ENCODE assay signal across 16 cellular contexts in genomic region chr11:20011294-20011951, GRCh38.
DNase-seq lines count a peak whose midpoint lies in the region; ATAC-seq and TF ChIP-seq lines count a peak whose summit lies in the region.
"Had no signal": no experiment of that assay in that cellular context is flagged by ENCODE, and none has a peak within 500 bp of the region (broad histone marks: within the 10 kb centered on the region; RNA-seq: fewer than 3 reads in every experiment).

No MANE protein-coding gene starts in this region.

- H3K9me3 ChIP-seq in mammary epithelial cell (replicated peaks; ENCODE audit: insufficient read depth, low read length) = no peaks in the 10 kb centered on the region
- H3K9me3 ChIP-seq in right lobe of liver = no peaks in the 10 kb centered on the region
- H3K9me3 ChIP-seq: neutrophil had no signal

- no peaks in the 10 kb centered on the region for H3K36me3 Mint-ChIP-seq in activated CD8-positive, alpha-beta T cell treated with anti-CD3 and anti-CD28 coated beads for 36 hours (ENCODE audit: low read depth)
- 0 out of 3 replicates have a peak, but pooled peaks cover 6% of the 10 kb centered on the region for H3K36me3 Mint-ChIP-seq in GM23338 (ENCODE audit: low read depth)

- H3K4me3 ChIP-seq in mammary epithelial cell (replicated peaks in 1 of 3; ENCODE audit: insufficient read depth in 1 of 3, low read depth in 2 of 3, low read length in 3 of 3) (no peak overlapping the region), right lobe of liver (no peak overlapping the region), GM23338 (no peak overlapping the region)

- peaks cover 41% of the 10 kb centered on the region for H3K4me1 ChIP-seq in mammary epithelial cell (ENCODE audit: insufficient read depth, low read length)
- H3K4me1 ChIP-seq in right lobe of liver = peaks cover 0 to 48% (median 23%) of the 10 kb centered on the region in 4 donors
- peaks cover 40% of the 10 kb centered on the region for H3K4me1 ChIP-seq in GM23338 (ENCODE audit: insufficient read depth)

- dilution Hi-C loops in mammary epithelial cell (cut with HindIII; ENCODE audit: low sequenced_read_pairs) = no loop called here

- H2AFZ ChIP-seq in mammary epithelial cell (ENCODE audit: low read depth, low read length) (no peak overlapping the region), GM23338 (no peak overlapping the region)

- DNase-seq in DMS53 (lab: John Stamatoyannopoulos, UW) = peak; percentile 58
- peak; percentile 43 for DNase-seq in NCI-H1436 treated with DMSO at 0.1 percent for 48 hours (lab: John Stamatoyannopoulos, UW)
- DNase-seq in mammary epithelial cell = peak; percentile 89
- DNase-seq in right lobe of liver = peak in 1 of 3 donors; percentile 57
- DNase-seq in activated CD8-positive, alpha-beta T cell treated with anti-CD3 and anti-CD28 coated beads for 36 hours = no peak
- DNase-seq in GM23338 (ENCODE audit: low spot score) = no peak
- DNase-seq: activated effector memory CD4-positive, alpha-beta T cell treated with Interleukin-2 at 50 U/mL for 16 hours; amygdala; DMS 273 treated with DMSO at 0.1 percent for 48 hours; midbrain; NK-92 treated with Interleukin-12 subunit alpha and Interleukin-12 subunit beta, amount 100 ng/mL, for 24 hours; right cardiac atrium; RPMI8226; stimulated activated CD4-positive, alpha-beta T cell treated with anti-CD3 and anti-CD28 coated beads, Interleukin-2, amount 100 ng/mL, for 48 hours had no signal

- peaks cover 16% of the 10 kb centered on the region for H3K27me3 Mint-ChIP-seq in activated CD8-positive, alpha-beta T cell treated with anti-CD3 and anti-CD28 coated beads for 36 hours
- H3K27me3 Mint-ChIP-seq in GM23338 (ENCODE audit: insufficient read depth, low read depth, poor library complexity) = peaks cover 7% of the 10 kb centered on the region

- TF ChIP-seq CTCF in mammary epithelial cell (conservative IDR thresholded peaks at IDR 0.05 in 1 of 2, IDR thresholded peaks at IDR 0.05 in 1 of 2; ENCODE audit: extremely low read depth in 1 of 2, insufficient read depth in 1 of 2, low read depth in 1 of 2, low read length in 2 of 2) = no peak
- no peak for TF ChIP-seq CTCF in right lobe of liver (IDR thresholded peaks at IDR 0.05)
- TF ChIP-seq CTCF in activated CD8-positive, alpha-beta T cell treated with anti-CD3 and anti-CD28 coated beads for 36 hours (IDR thresholded peaks at IDR 0.05) = no peak
- TF ChIP-seq CTCF in GM23338 (conservative IDR thresholded peaks at IDR 0.05; ENCODE audit: low read depth in 2 of 2) = no peak

- BruUV-seq in mammary epithelial cell (replicated peaks; lab: Mats Ljungman, UMichigan) = no TSS peak

- no peaks in the 10 kb centered on the region for H3K4me1 Mint-ChIP-seq in activated CD8-positive, alpha-beta T cell treated with anti-CD3 and anti-CD28 coated beads for 36 hours (ENCODE audit: low read depth)
- H3K4me1 Mint-ChIP-seq in GM23338 = peaks cover 27% of the 10 kb centered on the region

- ATAC-seq in right lobe of liver = peak; percentile 64 to 82 (median 78)
- no peak for ATAC-seq in activated CD8-positive, alpha-beta T cell treated with anti-CD3 and anti-CD28 coated beads for 36 hours
- ATAC-seq in GM21723 (IDR thresholded peaks at IDR 0.05; ENCODE audit: unreplicated experiment) = no peak
- no peak for ATAC-seq in GM23338
- ATAC-seq: right cardiac atrium had no signal

- no peaks in the 10 kb centered on the region for H3F3A ChIP-seq in GM23338 (replicated peaks; ENCODE audit: low read depth)

- H3K27ac ChIP-seq in mammary epithelial cell (ENCODE audit: insufficient read depth, low read depth, low read length) = peak overlapping the region; percentile 82
- peak overlapping the region; percentile 47 to 91 (median 74) for H3K27ac ChIP-seq in right lobe of liver
- no peak overlapping the region for H3K27ac ChIP-seq in GM23338 (ENCODE audit: low read depth)
- H3K27ac ChIP-seq: neutrophil had no signal

- H3K36me3 ChIP-seq in mammary epithelial cell (ENCODE audit: insufficient read depth, low read length) (no peaks in the 10 kb centered on the region), right lobe of liver (no peaks in the 10 kb centered on the region), GM23338 (ENCODE audit: insufficient read depth) (no peaks in the 10 kb centered on the region)

- no peaks in the 10 kb centered on the region for H3K9me2 ChIP-seq in GM23338 (ENCODE audit: insufficient read depth)

- CTCF ChIA-PET in mammary epithelial cell (lab: Charles Lee; ENCODE audit: low non-redundant PET) = interaction anchor here (0.7 kb wide), 2 partner anchors 46 to 57 kb away, joined by 3 to 5 read pairs; no protein-coding TSS in a partner anchor
- CTCF ChIA-PET in activated CD8-positive, alpha-beta T cell treated with anti-CD3 and anti-CD28 coated beads for 36 hours (lab: Charles Lee) = interaction anchor here (0.7 to 1.1 kb wide), 3 partner anchors 19 to 342 kb away, joined by 3 read pairs; no protein-coding TSS in a partner anchor

- no peaks in the 10 kb centered on the region for H4K20me1 ChIP-seq in mammary epithelial cell (ENCODE audit: insufficient read depth, low read length)
- H4K20me1 ChIP-seq in GM23338 (replicated peaks; ENCODE audit: insufficient read depth) = peaks cover 3% of the 10 kb centered on the region; the same call in 1 of the 2 replicates

- WGBS in mammary epithelial cell (ENCODE audit: low coverage, missing lambda C conversion rate) = 18% methylated on average over 5 of the region's 5 CpGs
- 41% methylated on average over 5 of the region's 5 CpGs for WGBS in right lobe of liver (ENCODE audit: insufficient coverage, low coverage, low lambda C conversion rate, missing lambda C conversion rate)

- POLR2A ChIA-PET in activated CD8-positive, alpha-beta T cell treated with anti-CD3 and anti-CD28 coated beads for 36 hours (lab: Charles Lee) = no interaction called here

- H3K4me2 ChIP-seq in mammary epithelial cell (ENCODE audit: insufficient read depth, low read depth, low read length) (peak overlapping the region; percentile 70), GM23338 (no peak overlapping the region)

- no peak overlapping the region for H3K27ac Mint-ChIP-seq in activated CD8-positive, alpha-beta T cell treated with anti-CD3 and anti-CD28 coated beads for 36 hours
- no peak overlapping the region for H3K27ac Mint-ChIP-seq in GM23338

- intact Hi-C loops in mammary epithelial cell (cut with micrococcal nuclease) = loop anchor here (2.0 kb wide), 1 partner anchor 33 kb away; no protein-coding TSS in a partner anchor
- intact Hi-C loops in right lobe of liver (cut with DNase I) = no loop called here
- intact Hi-C loops in activated CD8-positive, alpha-beta T cell treated with anti-CD3 and anti-CD28 coated beads for 36 hours (cut with micrococcal nuclease) = no loop called here

- H3K27me3 ChIP-seq in mammary epithelial cell (ENCODE audit: insufficient read depth, low read length) (no peaks in the 10 kb centered on the region), right lobe of liver (no peaks in the 10 kb centered on the region), GM23338 (ENCODE audit: insufficient read depth) (no peaks in the 10 kb centered on the region)

- no peak overlapping the region for H3K9ac ChIP-seq in mammary epithelial cell (ENCODE audit: insufficient read depth, low read length)

- in situ Hi-C loops in mammary epithelial cell (cut with MboI; ENCODE audit: low sequenced_read_pairs in 2 of 2) = no loop called here

- no peak for TF ChIP-seq POLR2A in right lobe of liver (IDR thresholded peaks at IDR 0.05)

- H3K4me3 Mint-ChIP-seq in activated CD8-positive, alpha-beta T cell treated with anti-CD3 and anti-CD28 coated beads for 36 hours = no peak overlapping the region
- no peak overlapping the region for H3K4me3 Mint-ChIP-seq in GM23338

- no peaks in the 10 kb centered on the region for H3K79me2 ChIP-seq in mammary epithelial cell (ENCODE audit: insufficient read depth, low read length)
- H3K79me2 ChIP-seq in GM23338 (replicated peaks; ENCODE audit: insufficient read depth) = no peaks in the 10 kb centered on the region; the same call in 1 of the 2 replicates

- no peaks in the 10 kb centered on the region for H3K9me3 Mint-ChIP-seq in activated CD8-positive, alpha-beta T cell treated with anti-CD3 and anti-CD28 coated beads for 36 hours
- no peaks in the 10 kb centered on the region for H3K9me3 Mint-ChIP-seq in GM23338

TF ChIP-seq in GM23338, 12 proteins besides CTCF, POLR2A, EP300 and RAD21 (continues in another document):
- no peak for TF ChIP-seq NANOG (IDR thresholded peaks at IDR 0.05; ENCODE audit: borderline replicate concordance)
- no peak for TF ChIP-seq EZH2 (IDR thresholded peaks at IDR 0.05; ENCODE audit: low read depth, unreplicated experiment)
- TF ChIP-seq, protein P1, sequence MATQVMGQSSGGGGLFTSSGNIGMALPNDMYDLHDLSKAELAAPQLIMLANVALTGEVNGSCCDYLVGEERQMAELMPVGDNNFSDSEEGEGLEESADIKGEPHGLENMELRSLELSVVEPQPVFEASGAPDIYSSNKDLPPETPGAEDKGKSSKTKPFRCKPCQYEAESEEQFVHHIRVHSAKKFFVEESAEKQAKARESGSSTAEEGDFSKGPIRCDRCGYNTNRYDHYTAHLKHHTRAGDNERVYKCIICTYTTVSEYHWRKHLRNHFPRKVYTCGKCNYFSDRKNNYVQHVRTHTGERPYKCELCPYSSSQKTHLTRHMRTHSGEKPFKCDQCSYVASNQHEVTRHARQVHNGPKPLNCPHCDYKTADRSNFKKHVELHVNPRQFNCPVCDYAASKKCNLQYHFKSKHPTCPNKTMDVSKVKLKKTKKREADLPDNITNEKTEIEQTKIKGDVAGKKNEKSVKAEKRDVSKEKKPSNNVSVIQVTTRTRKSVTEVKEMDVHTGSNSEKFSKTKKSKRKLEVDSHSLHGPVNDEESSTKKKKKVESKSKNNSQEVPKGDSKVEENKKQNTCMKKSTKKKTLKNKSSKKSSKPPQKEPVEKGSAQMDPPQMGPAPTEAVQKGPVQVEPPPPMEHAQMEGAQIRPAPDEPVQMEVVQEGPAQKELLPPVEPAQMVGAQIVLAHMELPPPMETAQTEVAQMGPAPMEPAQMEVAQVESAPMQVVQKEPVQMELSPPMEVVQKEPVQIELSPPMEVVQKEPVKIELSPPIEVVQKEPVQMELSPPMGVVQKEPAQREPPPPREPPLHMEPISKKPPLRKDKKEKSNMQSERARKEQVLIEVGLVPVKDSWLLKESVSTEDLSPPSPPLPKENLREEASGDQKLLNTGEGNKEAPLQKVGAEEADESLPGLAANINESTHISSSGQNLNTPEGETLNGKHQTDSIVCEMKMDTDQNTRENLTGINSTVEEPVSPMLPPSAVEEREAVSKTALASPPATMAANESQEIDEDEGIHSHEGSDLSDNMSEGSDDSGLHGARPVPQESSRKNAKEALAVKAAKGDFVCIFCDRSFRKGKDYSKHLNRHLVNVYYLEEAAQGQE (IDR thresholded peaks at IDR 0.05; ENCODE audit: unreplicated experiment) = no peak
- TF ChIP-seq CREB1 (CRISPR knock-in tag; IDR thresholded peaks at IDR 0.05; ENCODE audit: low read depth) = no peak
- no peak for TF ChIP-seq JUNB (IDR thresholded peaks at IDR 0.05; ENCODE audit: unreplicated experiment)
- TF ChIP-seq POLR2AphosphoS5 (IDR thresholded peaks at IDR 0.05; ENCODE audit: low read depth) = no peak

Comparison
In these comparisons a context has a peak if more than half of its experiments do, and no peak if none do; other contexts are left out.
1. DNase-seq: peak in DMS53 (single experiment), NCI-H1436 treated with DMSO at 0.1 percent for 48 hours (single experiment) and mammary epithelial cell (single experiment); none in activated CD8-positive, alpha-beta T cell treated with anti-CD3 and anti-CD28 coated beads for 36 hours (single experiment) and GM23338 (single experiment).
2. ATAC-seq: peak in right lobe of liver (4 of 4); none in activated CD8-positive, alpha-beta T cell treated with anti-CD3 and anti-CD28 coated beads for 36 hours (single experiment), GM21723 (single experiment) and GM23338 (single experiment).